In the genomic region with DNA sequence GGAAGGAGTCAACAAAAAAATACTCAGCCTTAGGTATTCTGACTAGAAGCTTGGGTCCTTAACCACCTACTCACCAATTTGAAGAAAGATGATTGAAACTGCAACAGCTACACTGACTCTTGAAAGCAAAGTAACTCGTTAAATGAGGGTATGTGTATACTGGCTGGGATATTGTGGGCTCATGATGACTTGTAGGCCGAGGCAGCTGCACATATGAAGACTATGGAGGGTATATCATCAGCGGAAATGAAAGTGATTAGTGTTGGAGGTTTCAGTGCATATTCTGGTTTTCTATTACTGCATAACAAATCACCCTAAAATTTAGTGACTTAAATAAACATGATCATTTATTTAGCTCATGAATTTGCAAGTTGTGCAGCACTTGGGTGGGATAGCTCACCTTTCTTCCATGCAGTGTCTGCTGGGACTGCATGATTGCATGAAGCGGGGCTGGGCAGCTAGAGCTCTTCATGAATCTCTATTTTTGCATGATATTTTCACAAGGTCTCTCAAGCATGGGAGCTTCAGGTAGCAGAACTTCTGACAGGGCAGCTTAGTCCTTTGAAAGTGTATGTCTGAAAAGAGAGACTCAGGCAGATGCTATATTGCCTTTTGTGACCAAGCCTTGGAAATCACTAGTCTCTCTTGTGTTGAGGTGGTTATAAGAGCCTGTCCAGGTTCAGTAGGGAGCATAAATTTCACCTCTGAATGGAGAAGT, we compare ENCODE assay signal across 12 cellular contexts.
DNase-seq lines count a peak whose midpoint lies in the region; ATAC-seq and TF ChIP-seq lines count a peak whose summit lies in the region.
"Had no signal": no experiment of that assay in that cellular context is flagged by ENCODE, and none has a peak within 500 bp of the region (broad histone marks: within the 10 kb centered on the region; RNA-seq: fewer than 3 reads in every experiment).

No MANE protein-coding gene starts in this region.

- H3K4me1 ChIP-seq in OCI-LY7 (ENCODE audit: insufficient read depth, low read length, poor library complexity, severe bottlenecking) = peaks cover 11% of the 10 kb centered on the region

- ATAC-seq in HG02870 (IDR thresholded peaks at IDR 0.05; ENCODE audit: unreplicated experiment) = peak; percentile 98

- no peaks in the 10 kb centered on the region for H3K9me2 ChIP-seq in OCI-LY7 (ENCODE audit: insufficient read depth, low read length)

- intact Hi-C loops in OCI-LY7 (cut with micrococcal nuclease; ENCODE audit: unreplicated experiment) (loop anchor here (5.0 kb wide), 1 partner anchor 293 kb away; no protein-coding TSS in a partner anchor), CD14-positive monocyte (cut with micrococcal nuclease) (no loop called here)

- no peak overlapping the region for H3K4me3 Mint-ChIP-seq in CD14-positive monocyte
- H3K4me3 Mint-ChIP-seq: B cell, brain had no signal

- CTCF ChIA-PET in OCI-LY7 (lab: Charles Lee; ENCODE audit: unreplicated experiment) = interaction anchor here (1.0 kb wide), 1 partner anchor 14 kb away, joined by 5 read pairs; no protein-coding TSS in a partner anchor

- no peak for TF ChIP-seq POLR2A in erythroblast (IDR thresholded peaks at IDR 0.05; ENCODE audit: low read length)

- H3K36me3 ChIP-seq in OCI-LY7 (ENCODE audit: insufficient read depth, low read length) = no peaks in the 10 kb centered on the region

- no peak overlapping the region for H2AFZ ChIP-seq in OCI-LY7 (ENCODE audit: low read length)

- no peak overlapping the region for H3K27ac Mint-ChIP-seq in CD14-positive monocyte
- H3K27ac Mint-ChIP-seq: B cell had no signal

- no peaks in the 10 kb centered on the region for H3K4me1 Mint-ChIP-seq in CD14-positive monocyte
- H3K4me1 Mint-ChIP-seq: brain had no signal

- no peak for TF ChIP-seq CTCF in OCI-LY7 (conservative IDR thresholded peaks at IDR 0.05; ENCODE audit: low read length)
- TF ChIP-seq CTCF in CD14-positive monocyte (IDR thresholded peaks at IDR 0.05) = no peak

- H3K36me3 Mint-ChIP-seq in CD14-positive monocyte = no peaks in the 10 kb centered on the region
- H3K36me3 Mint-ChIP-seq: brain had no signal

- POLR2A ChIA-PET in OCI-LY7 (lab: Charles Lee) = interaction anchor here (0.5 to 1.5 kb wide), 11 partner anchors 12 to 134 kb away, joined by 3 to 6 read pairs (median 4); no protein-coding TSS in a partner anchor

- no peaks in the 10 kb centered on the region for H3K79me2 ChIP-seq in OCI-LY7 (ENCODE audit: insufficient read depth, low read depth, low read length)

- no peak overlapping the region for H3K27ac ChIP-seq in OCI-LY7 (ENCODE audit: low read depth, low read length, poor library complexity, severe bottlenecking)

- peak overlapping the region; percentile 11; the same call in 1 of the 2 replicates for H3K4me2 ChIP-seq in OCI-LY7 (ENCODE audit: low read length)

- H3K9me3 ChIP-seq in OCI-LY7 (ENCODE audit: low read length) = no peaks in the 10 kb centered on the region

- no TSS peak for BruUV-seq in OCI-LY7 (replicated peaks; lab: Mats Ljungman, UMichigan)

- no peaks in the 10 kb centered on the region for H4K20me1 ChIP-seq in OCI-LY7 (ENCODE audit: insufficient read depth, low read length)

- no peaks in the 10 kb centered on the region for H3K9me3 Mint-ChIP-seq in CD14-positive monocyte
- H3K9me3 Mint-ChIP-seq: brain had no signal

- H3K4me3 ChIP-seq in OCI-LY7 (ENCODE audit: low read depth, low read length, poor library complexity, severe bottlenecking) = no peak overlapping the region

- peaks cover 18 to 43% (median 19%) of the 10 kb centered on the region in 3 donors for H3K27me3 Mint-ChIP-seq in CD14-positive monocyte (ENCODE audit: low read depth in 3 of 3)
- H3K27me3 Mint-ChIP-seq: B cell, brain had no signal

- peak; percentile 33 for DNase-seq in stimulated activated CD4-positive, alpha-beta T cell treated with anti-CD3 and anti-CD28 coated beads, Interleukin-4, amount 100 ng/mL, for 24 hours
- no peak for DNase-seq in stimulated activated CD4-positive, alpha-beta T cell treated with anti-CD3 and anti-CD28 coated beads, Interleukin-12 subunit alpha, Interleukin-12 subunit beta, amount 100 ng/mL, for 4 hours
- DNase-seq in OCI-LY7 (ENCODE audit: low spot score) = peak; percentile 20
- DNase-seq in CD14-positive monocyte (ENCODE audit: low spot score) = no peak
- no peak for DNase-seq in erythroblast (lab: John Stamatoyannopoulos, UW)
- no peak for DNase-seq in central memory CD4-positive, alpha-beta T cell
- no peak for DNase-seq in NCI-H748 treated with DMSO at 0.1 percent for 48 hours (lab: John Stamatoyannopoulos, UW)
- DNase-seq: GOT3, T-helper 9 cell had no signal

Comparison
In these comparisons a context has a peak if more than half of its experiments do, and no peak if none do; other contexts are left out.
1. DNase-seq: peak in stimulated activated CD4-positive, alpha-beta T cell treated with anti-CD3 and anti-CD28 coated beads, Interleukin-4, amount 100 ng/mL, for 24 hours (single experiment) and OCI-LY7 (single experiment); none in stimulated activated CD4-positive, alpha-beta T cell treated with anti-CD3 and anti-CD28 coated beads, Interleukin-12 subunit alpha, Interleukin-12 subunit beta, amount 100 ng/mL, for 4 hours (single experiment), CD14-positive monocyte (single experiment), erythroblast (0 of 2), central memory CD4-positive, alpha-beta T cell (single experiment) and NCI-H748 treated with DMSO at 0.1 percent for 48 hours (single experiment).